Comparison of ENCODE assay signal across 14 cellular contexts in genomic region chr18:59902993-59903610, GRCh38. TPM values are rescaled to one million over a fixed set of nuclear protein-coding genes. Genes with fewer than 3 reads are reported as not detected.
DNase-seq lines count a peak whose midpoint lies in the region; ATAC-seq and TF ChIP-seq lines count a peak whose summit lies in the region.
"Had no signal": no experiment of that assay in that cellular context is flagged by ENCODE, and none has a peak within 500 bp of the region (broad histone marks: within the 10 kb centered on the region; RNA-seq: fewer than 3 reads in every experiment).

No MANE protein-coding gene starts in this region.

- intact Hi-C loops in activated B cell treated with CpG ODN at 0.5 μM for 24 hours (cut with micrococcal nuclease) = no loop called here
- intact Hi-C loops in sciatic nerve (cut with DNase I) = no loop called here

- H3K27ac ChIP-seq in CD4-positive, CD25-positive, alpha-beta regulatory T cell (ENCODE audit: insufficient read depth, low read length, poor library complexity, severe bottlenecking) = peak overlapping the region; percentile 95
- H3K27ac ChIP-seq in iPS-20b (ENCODE audit: low read length) = no peak overlapping the region
- H3K27ac ChIP-seq: body of pancreas, psoas muscle, SJCRH30 had no signal

- H3K36me3 ChIP-seq in CD4-positive, CD25-positive, alpha-beta regulatory T cell (ENCODE audit: control insufficient read depth, insufficient read depth, low read length) = no peaks in the 10 kb centered on the region
- peaks cover 37% of the 10 kb centered on the region for H3K36me3 ChIP-seq in iPS-20b (ENCODE audit: insufficient read depth, low read depth, low read length)
- H3K36me3 ChIP-seq: SJCRH30 had no signal

- TF ChIP-seq CTCF in GM12875 (IDR thresholded peaks at IDR 0.05; ENCODE audit: borderline replicate concordance, insufficient read depth, low read depth, low read length) (no peak), activated B cell treated with CpG ODN at 0.5 μM for 24 hours (IDR thresholded peaks at IDR 0.05) (no peak)

- no peak overlapping the region for H3K9ac ChIP-seq in iPS-20b (ENCODE audit: low read depth, low read length)

- DNase-seq in CD4-positive, CD25-positive, alpha-beta regulatory T cell = no peak
- DNase-seq in activated B cell treated with CpG ODN at 0.5 μM for 24 hours (no peak), NCI-H524 (lab: John Stamatoyannopoulos, UW) (no peak), sciatic nerve (ENCODE audit: low spot score) (no peak), amniotic stem cell (lab: John Stamatoyannopoulos, UW) (no peak)
- DNase-seq: body of pancreas, head of caudate nucleus, NCI-H1105, NCI-H526, psoas muscle, SJCRH30 had no signal

- ATAC-seq in CD4-positive, CD25-positive, alpha-beta regulatory T cell (ENCODE audit: low read depth in 2 of 2) = no peak
- ATAC-seq in activated B cell treated with CpG ODN at 0.5 μM for 24 hours (ENCODE audit: low read depth) (no peak), sciatic nerve (no peak), GM21717 (IDR thresholded peaks at IDR 0.05; ENCODE audit: unreplicated experiment) (no peak)
- ATAC-seq: body of pancreas, psoas muscle had no signal

- peaks cover 0 to 2% (median 0%) of the 10 kb centered on the region in 7 donors for H3K9me3 Mint-ChIP-seq in CD4-positive, CD25-positive, alpha-beta regulatory T cell
- no peaks in the 10 kb centered on the region for H3K9me3 Mint-ChIP-seq in activated B cell treated with CpG ODN at 0.5 μM for 24 hours

- peak overlapping the region; percentile 78 to 99 (median 83) for H3K27ac Mint-ChIP-seq in CD4-positive, CD25-positive, alpha-beta regulatory T cell
- H3K27ac Mint-ChIP-seq in activated B cell treated with CpG ODN at 0.5 μM for 24 hours = peak overlapping the region; percentile 41

- H3K4me3 ChIP-seq in CD4-positive, CD25-positive, alpha-beta regulatory T cell (ENCODE audit: low read depth, low read length) = peak overlapping the region; percentile 100
- peak overlapping the region; percentile 79 for H3K4me3 ChIP-seq in GM12875 (ENCODE audit: low read depth, low read length)
- H3K4me3 ChIP-seq in iPS-20b (ENCODE audit: low read length) = peak overlapping the region; percentile 95
- H3K4me3 ChIP-seq: body of pancreas, psoas muscle, SJCRH30 had no signal

- H3K4me1 ChIP-seq in CD4-positive, CD25-positive, alpha-beta regulatory T cell (ENCODE audit: control insufficient read depth, insufficient read depth, low read length, poor library complexity, severe bottlenecking) = peaks cover 74% of the 10 kb centered on the region
- peaks cover 24% of the 10 kb centered on the region; the same call in 1 of the 2 replicates for H3K4me1 ChIP-seq in iPS-20b (ENCODE audit: insufficient read depth, low read length)
- H3K4me1 ChIP-seq: psoas muscle had no signal

- peaks cover 8% of the 10 kb centered on the region for H3K36me3 Mint-ChIP-seq in CD4-positive, CD25-positive, alpha-beta regulatory T cell
- peaks cover 52% of the 10 kb centered on the region for H3K36me3 Mint-ChIP-seq in activated B cell treated with CpG ODN at 0.5 μM for 24 hours (ENCODE audit: low read depth)

- peaks cover 47 to 72% (median 59%) of the 10 kb centered on the region in 4 donors for H3K4me1 Mint-ChIP-seq in CD4-positive, CD25-positive, alpha-beta regulatory T cell
- peaks cover 75% of the 10 kb centered on the region for H3K4me1 Mint-ChIP-seq in activated B cell treated with CpG ODN at 0.5 μM for 24 hours

- H3K9me3 ChIP-seq in CD4-positive, CD25-positive, alpha-beta regulatory T cell (ENCODE audit: control insufficient read depth in 2 of 2, low read length in 2 of 2) = no peaks in the 10 kb centered on the region
- H3K9me3 ChIP-seq in iPS-20b (ENCODE audit: insufficient read depth, low read depth, low read length) = no peaks in the 10 kb centered on the region
- H3K9me3 ChIP-seq: body of pancreas, psoas muscle, SJCRH30 had no signal

- CTCF ChIA-PET in activated B cell treated with CpG ODN at 0.5 μM for 24 hours (lab: Charles Lee) = no interaction called here

- peaks cover 4% of the 10 kb centered on the region for H3K27me3 Mint-ChIP-seq in CD4-positive, CD25-positive, alpha-beta regulatory T cell
- H3K27me3 Mint-ChIP-seq in activated B cell treated with CpG ODN at 0.5 μM for 24 hours = no peaks in the 10 kb centered on the region

- H3K27me3 ChIP-seq in CD4-positive, CD25-positive, alpha-beta regulatory T cell (ENCODE audit: control insufficient read depth, insufficient read depth, low read length) = no peaks in the 10 kb centered on the region
- H3K27me3 ChIP-seq in iPS-20b (ENCODE audit: insufficient read depth, low read length) = peaks cover 23% of the 10 kb centered on the region; the same call in 1 of the 2 replicates
- H3K27me3 ChIP-seq: SJCRH30 had no signal

- H3K4me3 Mint-ChIP-seq in CD4-positive, CD25-positive, alpha-beta regulatory T cell = peak overlapping the region; percentile 78 to 99 (median 98)
- peak overlapping the region; percentile 92 for H3K4me3 Mint-ChIP-seq in activated B cell treated with CpG ODN at 0.5 μM for 24 hours

- POLR2A ChIA-PET in activated B cell treated with CpG ODN at 0.5 μM for 24 hours (lab: Charles Lee) = interaction anchor here (2.9 to 4.6 kb wide), 2 partner anchors 16 to 18 kb away, joined by 13 to 34 read pairs; no protein-coding TSS in a partner anchor

RNA-seq across cellular contexts. Expression of gene PMAIP1, which starts 3.3 kb away (rescaled TPM):
- 326 TPM for total RNA-seq in CD4-positive, CD25-positive, alpha-beta regulatory T cell
- polyA plus RNA-seq in CD4-positive, CD25-positive, alpha-beta regulatory T cell = 10 to 100 TPM; 23.3 to 84.5 (median 52.6) TPM
- total RNA-seq in activated B cell treated with CpG ODN at 0.5 μM for 24 hours (68.5 and 69.9 TPM in 2 replicates), sciatic nerve (1.2 TPM)

Comparison
In these comparisons a context has a peak if more than half of its experiments do, and no peak if none do; other contexts are left out.
1. RNA of gene PMAIP1, which starts 3.3 kb away (total RNA-seq): 326 TPM in CD4-positive, CD25-positive, alpha-beta regulatory T cell (single experiment) and 68.5 to 69.9 TPM in activated B cell treated with CpG ODN at 0.5 μM for 24 hours; 1.2 TPM in sciatic nerve (single experiment); every median in the first group is over 10 times any median in the second.
2. Peak in every context shown above with its lines, with median percentiles within 50 percentile points of each other: H3K4me3 ChIP-seq.